In genomic region chr19:40780582-40780981, GRCh38 we compare ENCODE assay signal across 24 cellular contexts. TPM values are rescaled to one million over a fixed set of nuclear protein-coding genes. Genes with fewer than 3 reads are reported as not detected.
DNase-seq lines count a peak whose midpoint lies in the region; ATAC-seq and TF ChIP-seq lines count a peak whose summit lies in the region.
"Had no signal": no experiment of that assay in that cellular context is flagged by ENCODE, and none has a peak within 500 bp of the region (broad histone marks: within the 10 kb centered on the region; RNA-seq: fewer than 3 reads in every experiment).

No MANE protein-coding gene starts in this region.

- BruUV-seq in Caco-2 (replicated peaks; lab: Mats Ljungman, UMichigan): no TSS peak

- DNase-seq in activated CD4-positive, alpha-beta T cell treated with anti-CD3 and anti-CD28 coated beads, Interleukin-2, amount 10 ng/mL, durations not matched to agents 7 days and 5 days: no peak
- DNase-seq in activated CD4-positive, alpha-beta T cell treated with anti-CD3 and anti-CD28 coated beads, Interleukin-2, amount 50 U/mL, for 4 hours: no peak
- DNase-seq in Caco-2 (no peak), neural crest cell (ENCODE audit: low read depth, low spot score) (no peak), glomerular visceral epithelial cell (ENCODE audit: extremely low spot score) (no peak), right atrium auricular region (ENCODE audit: low spot score) (no peak)
- no peak for DNase-seq in activated naive CD8-positive, alpha-beta T cell treated with anti-CD3 and anti-CD28 coated beads for 36 hours
- DNase-seq: activated CD4-positive, alpha-beta T cell treated with anti-CD3 and anti-CD28 coated beads, Interleukin-2, amount 50 U/mL, for 1 hour; activated T-cell treated with anti-CD3 and anti-CD28 coated beads, Interleukin-2, amount 50 U/mL, for 48 hours; amygdala; C1 segment of cervical spinal cord; dermis blood vessel endothelial cell; DMS153; GF-D8; heart right ventricle; left lung; NCI-H1417; NCI-H524 treated with DMSO at 0.1 percent for 48 hours; stimulated activated CD4-positive, alpha-beta T cell treated with anti-CD3 and anti-CD28 coated beads, Interleukin-4, amount 100 ng/mL, for 4 hours had no signal

- H3K4me1 ChIP-seq in Caco-2 (peaks cover 6% of the 10 kb centered on the region; the same call in 1 of the 2 replicates), right atrium auricular region (peaks cover 0 to 15% of the 10 kb centered on the region in 2 donors)

- CTCF ChIA-PET in activated CD4-positive, alpha-beta T cell treated with anti-CD3 and anti-CD28 coated beads, Interleukin-2, amount 10 ng/mL, durations not matched to agents 7 days and 5 days (lab: Charles Lee): interaction anchor here (0.6 to 1.0 kb wide), 2 partner anchors 19 to 32 kb away, joined by 3 to 5 read pairs; no protein-coding TSS in a partner anchor
- CTCF ChIA-PET in Caco-2 (lab: Charles Lee): no interaction called here

- peaks cover 31% of the 10 kb centered on the region for H3K36me3 Mint-ChIP-seq in activated CD4-positive, alpha-beta T cell treated with anti-CD3 and anti-CD28 coated beads, Interleukin-2, amount 10 ng/mL, durations not matched to agents 7 days and 5 days (ENCODE audit: low read depth)
- H3K36me3 Mint-ChIP-seq in Caco-2 (ENCODE audit: insufficient read depth, unreplicated experiment) (peaks cover 17% of the 10 kb centered on the region), neural crest cell (ENCODE audit: low read depth) (peaks cover 5% of the 10 kb centered on the region)
- H3K36me3 Mint-ChIP-seq in activated naive CD8-positive, alpha-beta T cell treated with anti-CD3 and anti-CD28 coated beads for 36 hours: peaks cover 19% of the 10 kb centered on the region

- peak overlapping the region; percentile 27 for H3K27ac Mint-ChIP-seq in activated CD4-positive, alpha-beta T cell treated with anti-CD3 and anti-CD28 coated beads, Interleukin-2, amount 10 ng/mL, durations not matched to agents 7 days and 5 days
- H3K27ac Mint-ChIP-seq in Caco-2 (ENCODE audit: unreplicated experiment) (peak overlapping the region; percentile 6), neural crest cell (ENCODE audit: unreplicated experiment) (no peak overlapping the region)
- H3K27ac Mint-ChIP-seq in activated naive CD8-positive, alpha-beta T cell treated with anti-CD3 and anti-CD28 coated beads for 36 hours: peak overlapping the region; percentile 73

- no peak for ATAC-seq in HG03159 (IDR thresholded peaks at IDR 0.05; ENCODE audit: unreplicated experiment)
- ATAC-seq: heart right ventricle, left lung, SK-N-SH treated with all-trans-retinoic acid at 6 μM for 48 hours had no signal

- no peaks in the 10 kb centered on the region for H3K27me3 ChIP-seq in Caco-2 (replicated peaks; ENCODE audit: control insufficient read depth, insufficient read depth, low read length)
- no peaks in the 10 kb centered on the region for H3K27me3 ChIP-seq in right atrium auricular region
- H3K27me3 ChIP-seq: heart right ventricle, left lung had no signal

- H3K4me1 Mint-ChIP-seq in activated CD4-positive, alpha-beta T cell treated with anti-CD3 and anti-CD28 coated beads, Interleukin-2, amount 10 ng/mL, durations not matched to agents 7 days and 5 days: peaks cover 41% of the 10 kb centered on the region
- peaks cover 18% of the 10 kb centered on the region for H3K4me1 Mint-ChIP-seq in Caco-2 (ENCODE audit: low read depth, unreplicated experiment)
- H3K4me1 Mint-ChIP-seq in activated naive CD8-positive, alpha-beta T cell treated with anti-CD3 and anti-CD28 coated beads for 36 hours: peaks cover 46% of the 10 kb centered on the region
- peaks cover 30% of the 10 kb centered on the region for H3K4me1 Mint-ChIP-seq in neural crest cell

- H3K27me3 Mint-ChIP-seq in activated CD4-positive, alpha-beta T cell treated with anti-CD3 and anti-CD28 coated beads, Interleukin-2, amount 10 ng/mL, durations not matched to agents 7 days and 5 days: no peaks in the 10 kb centered on the region
- H3K27me3 Mint-ChIP-seq in Caco-2 (ENCODE audit: insufficient read depth, unreplicated experiment) (no peaks in the 10 kb centered on the region), neural crest cell (ENCODE audit: low read depth) (no peaks in the 10 kb centered on the region)
- H3K27me3 Mint-ChIP-seq in activated naive CD8-positive, alpha-beta T cell treated with anti-CD3 and anti-CD28 coated beads for 36 hours: no peaks in the 10 kb centered on the region

- H3K4me3 ChIP-seq in Caco-2 (ENCODE audit: low read depth, low read length) (no peak overlapping the region), right atrium auricular region (no peak overlapping the region)
- H3K4me3 ChIP-seq: heart right ventricle, left lung had no signal

- H3K36me3 ChIP-seq in Caco-2 (ENCODE audit: control insufficient read depth, insufficient read depth, low read length): no peaks in the 10 kb centered on the region; the same call in 1 of the 2 replicates
- H3K36me3 ChIP-seq in right atrium auricular region: no peaks in the 10 kb centered on the region

- H3K9me3 ChIP-seq in Caco-2 (no peaks in the 10 kb centered on the region), right atrium auricular region (no peaks in the 10 kb centered on the region)
- H3K9me3 ChIP-seq: heart right ventricle, left lung had no signal

- TF ChIP-seq CTCF in Caco-2 (IDR thresholded peaks at IDR 0.05; ENCODE audit: insufficient read depth in 1 of 2, low read depth in 1 of 2, low read length in 1 of 2, severe bottlenecking in 1 of 2, unreplicated experiment in 1 of 2) (no peak), neural crest cell (conservative IDR thresholded peaks at IDR 0.05) (no peak), right atrium auricular region (IDR thresholded peaks at IDR 0.05) (no peak)

- H3K27ac ChIP-seq in right atrium auricular region: no peak overlapping the region
- H3K27ac ChIP-seq: heart right ventricle, left lung had no signal

- no peaks in the 10 kb centered on the region for H3K9me3 Mint-ChIP-seq in activated CD4-positive, alpha-beta T cell treated with anti-CD3 and anti-CD28 coated beads, Interleukin-2, amount 10 ng/mL, durations not matched to agents 7 days and 5 days
- H3K9me3 Mint-ChIP-seq in Caco-2 (ENCODE audit: unreplicated experiment) (no peaks in the 10 kb centered on the region), neural crest cell (no peaks in the 10 kb centered on the region)
- no peaks in the 10 kb centered on the region for H3K9me3 Mint-ChIP-seq in activated naive CD8-positive, alpha-beta T cell treated with anti-CD3 and anti-CD28 coated beads for 36 hours

- H3K4me3 Mint-ChIP-seq in activated CD4-positive, alpha-beta T cell treated with anti-CD3 and anti-CD28 coated beads, Interleukin-2, amount 10 ng/mL, durations not matched to agents 7 days and 5 days: no peak overlapping the region
- H3K4me3 Mint-ChIP-seq in Caco-2 (ENCODE audit: unreplicated experiment) (no peak overlapping the region), neural crest cell (peak overlapping the region; percentile 42)
- H3K4me3 Mint-ChIP-seq in activated naive CD8-positive, alpha-beta T cell treated with anti-CD3 and anti-CD28 coated beads for 36 hours: no peak overlapping the region

- POLR2A ChIA-PET in activated CD4-positive, alpha-beta T cell treated with anti-CD3 and anti-CD28 coated beads, Interleukin-2, amount 10 ng/mL, durations not matched to agents 7 days and 5 days (lab: Charles Lee): no interaction called here
- POLR2A ChIA-PET in Caco-2 (lab: Charles Lee): no interaction called here

- intact Hi-C loops in Caco-2 (cut with micrococcal nuclease; ENCODE audit: unreplicated experiment): no loop called here

RNA-seq across cellular contexts. Expression of gene RAB4B, which starts 2.5 kb away (rescaled TPM):
- total RNA-seq in activated CD4-positive, alpha-beta T cell treated with anti-CD3 and anti-CD28 coated beads, Interleukin-2, amount 10 ng/mL, durations not matched to agents 7 days and 5 days: 10 to 100 TPM; 52.8 to 54.7 TPM
- total RNA-seq in Caco-2 (2022) (19.9 and 21.5 TPM in 2 replicates), neural crest cell (14.1 and 15.2 TPM in 2 replicates), right atrium auricular region (10 to 100 TPM; 14.6 to 23.6 TPM)
- 10 to 100 TPM; 26.0 to 27.2 TPM for total RNA-seq in activated naive CD8-positive, alpha-beta T cell treated with anti-CD3 and anti-CD28 coated beads for 36 hours

RNA-seq across cellular contexts. Expression of gene MIA, which starts 5.3 kb away (rescaled TPM):
- total RNA-seq in activated CD4-positive, alpha-beta T cell treated with anti-CD3 and anti-CD28 coated beads, Interleukin-2, amount 10 ng/mL, durations not matched to agents 7 days and 5 days: under 1 TPM in 1 of 2 experiments, not detected in 1; 0.89 TPM
- 1.1 and 1.3 TPM in 2 replicates for total RNA-seq in Caco-2 (2022)
- not detected for total RNA-seq in activated naive CD8-positive, alpha-beta T cell treated with anti-CD3 and anti-CD28 coated beads for 36 hours
- 6.9 and 9.9 TPM in 2 replicates for total RNA-seq in neural crest cell
- total RNA-seq in right atrium auricular region: 1 to 10 TPM in 1 of 2 donors, not detected in 1; 3.5 TPM
- total RNA-seq: M059J, renal cortical epithelial cell, subcutaneous adipose tissue had no signal

RNA-seq across cellular contexts. Expression of gene EGLN2, which starts 18.4 kb away (rescaled TPM):
- 100 to 1,000 TPM; 124 to 126 TPM for total RNA-seq in activated CD4-positive, alpha-beta T cell treated with anti-CD3 and anti-CD28 coated beads, Interleukin-2, amount 10 ng/mL, durations not matched to agents 7 days and 5 days
- 135 and 144 TPM in 2 replicates for total RNA-seq in Caco-2 (2022)
- 100 to 1,000 TPM in 1 of 2 experiments, 10 to 100 TPM in 1; 97.2 to 100 TPM for total RNA-seq in activated naive CD8-positive, alpha-beta T cell treated with anti-CD3 and anti-CD28 coated beads for 36 hours
- 109 and 113 TPM in 2 replicates for total RNA-seq in neural crest cell
- 10 to 100 TPM; 41.7 to 61.3 TPM for total RNA-seq in right atrium auricular region

RNA-seq across cellular contexts. Expression of gene SNRPA, which starts 29.6 kb away (rescaled TPM):
- 100 to 1,000 TPM; 149 to 182 TPM for total RNA-seq in activated CD4-positive, alpha-beta T cell treated with anti-CD3 and anti-CD28 coated beads, Interleukin-2, amount 10 ng/mL, durations not matched to agents 7 days and 5 days
- total RNA-seq in Caco-2 (2022): 133 and 134 TPM in 2 replicates
- 100 to 1,000 TPM; 237 to 252 TPM for total RNA-seq in activated naive CD8-positive, alpha-beta T cell treated with anti-CD3 and anti-CD28 coated beads for 36 hours
- 213 and 214 TPM in 2 replicates for total RNA-seq in neural crest cell
- 10 to 100 TPM; 30.7 to 32.9 TPM for total RNA-seq in right atrium auricular region

RNA-seq across cellular contexts. Expression of gene ACTMAP, which starts 30.3 kb away (rescaled TPM):
- 10 to 100 TPM; 17.5 to 19.8 TPM for total RNA-seq in activated CD4-positive, alpha-beta T cell treated with anti-CD3 and anti-CD28 coated beads, Interleukin-2, amount 10 ng/mL, durations not matched to agents 7 days and 5 days
- total RNA-seq in Caco-2 (2022) (28.0 and 29.2 TPM in 2 replicates), neural crest cell (22.7 and 25.1 TPM in 2 replicates), right atrium auricular region (1 to 10 TPM; 3.7 to 5.3 TPM)
- 10 to 100 TPM; 13.8 to 15.6 TPM for total RNA-seq in activated naive CD8-positive, alpha-beta T cell treated with anti-CD3 and anti-CD28 coated beads for 36 hours
